Comparison of ENCODE assay signal across 33 cellular contexts in genomic region chr3:127387119-127387518, GRCh38.
"Had no signal": no experiment of that assay in that cellular context is flagged by ENCODE, and none has a peak within 500 bp of the region (broad histone marks: within the 10 kb centered on the region; RNA-seq: fewer than 3 reads in every experiment).

No MANE protein-coding gene starts in this region.

- DNase-seq: activated B cell treated with CpG ODN at 0.5 μM for 24 hours; activated CD4-positive, alpha-beta memory T cell treated with anti-CD3 and anti-CD28 coated beads, Interleukin-2, amount 10 ng/mL, durations not matched to agents 7 days and 5 days; activated CD4-positive, alpha-beta T cell treated with anti-CD3 and anti-CD28 coated beads for 1 hour; activated CD4-positive, alpha-beta T cell treated with anti-CD3 and anti-CD28 coated beads for 48 hours; activated CD8-positive, alpha-beta memory T cell treated with anti-CD3 and anti-CD28 coated beads for 24 hours; activated CD8-positive, alpha-beta memory T cell treated with anti-CD3 and anti-CD28 coated beads, Interleukin-2, amount 10 ng/mL, durations not matched to agents 7 days and 5 days; activated CD8-positive, alpha-beta memory T cell treated with anti-CD3 and anti-CD28 coated beads, Interleukin-2, amount 50 U/mL, for 48 hours; activated effector memory CD4-positive, alpha-beta T cell treated with Interleukin-2 at 50 U/mL for 16 hours; activated naive CD4-positive, alpha-beta T cell treated with anti-CD3 and anti-CD28 coated beads, Interleukin-2, amount 10 ng/mL, durations not matched to agents 7 days and 5 days; activated naive CD8-positive, alpha-beta T cell treated with anti-CD3 and anti-CD28 coated beads, Interleukin-2, amount 50 U/mL, for 24 hours; activated T-cell treated with anti-CD3 and anti-CD28 coated beads, Interleukin-2, amount 50 U/mL, for 48 hours; anterior cingulate cortex; Kasumi-1; KG1; MM.1S; MV-4-11; NCI-H1092; NCI-H1436 treated with DMSO at 0.1 percent for 48 hours; NCI-H1694 treated with DMSO at 0.1 percent for 48 hours; NCI-H2029 treated with DMSO at 0.1 percent for 48 hours; NCI-H2107; NCI-H2171; NCI-H510A; NCI-H526; NCI-H748 treated with DMSO at 0.1 percent for 48 hours; Right ventricle myocardium superior; SW 1271; T-helper 1 cell; T-helper 2 cell; T-helper 9 cell had no signal

- H3K4me3 ChIP-seq: PC-9 had no signal

- ATAC-seq: activated CD8-positive, alpha-beta memory T cell treated with anti-CD3 and anti-CD28 coated beads, Interleukin-2, amount 10 ng/mL, durations not matched to agents 7 days and 5 days; activated naive CD8-positive, alpha-beta T cell treated with anti-CD3 and anti-CD28 coated beads, Interleukin-2, amount 50 U/mL, for 24 hours had no signal

- H3K27ac ChIP-seq: PC-9, RWPE1, VCaP had no signal
